ENCODE assay signal across 28 cellular contexts in the genomic region with DNA sequence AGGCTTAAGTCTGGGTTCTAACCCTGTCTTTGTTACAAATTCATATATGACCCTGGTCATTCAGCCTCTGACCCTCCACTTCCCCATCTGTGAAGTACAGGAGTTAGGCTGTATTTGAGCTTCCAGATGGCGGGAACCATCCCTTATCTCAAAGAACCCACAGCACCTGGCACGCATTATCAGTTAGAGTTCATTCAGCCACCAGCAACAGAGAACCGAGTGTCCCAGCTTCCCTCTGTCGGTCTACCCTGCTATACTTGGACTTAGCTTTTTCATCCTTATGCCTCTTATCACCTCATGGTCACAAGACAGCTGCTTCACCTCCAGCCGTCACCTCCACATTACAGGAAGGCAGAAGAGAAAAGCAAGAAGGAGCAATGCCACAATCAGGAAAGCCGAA.
"Had no signal": no experiment of that assay in that cellular context is flagged by ENCODE, and none has a peak within 500 bp of the region (broad histone marks: within the 10 kb centered on the region; RNA-seq: fewer than 3 reads in every experiment).

No MANE protein-coding gene starts in this region.

- H3K9me3 Mint-ChIP-seq: activated naive CD4-positive, alpha-beta T cell treated with anti-CD3 and anti-CD28 coated beads, Interleukin-2, amount 50 U/mL, for 24 hours; activated T-helper 1 cell treated with anti-CD3 and anti-CD28 coated beads, Interleukin-12 subunit alpha, Interleukin-12 subunit beta, Interleukin-2, Interleukin-4 antibody, amounts not matched to agents 30 ng/mL and 10 ng/mL and 1 ng/mL, durations not matched to agents 14 hours and 24 hours and 36 hours; central memory CD8-positive, alpha-beta T cell had no signal

- FAIRE-seq: bronchial epithelial cell, TTC549 had no signal

- H3K36me3 Mint-ChIP-seq: activated naive CD4-positive, alpha-beta T cell treated with anti-CD3 and anti-CD28 coated beads, Interleukin-2, amount 50 U/mL, for 24 hours had no signal

- H3K4me1 ChIP-seq: Peyer's patch, SJCRH30 had no signal

- H3K4me3 ChIP-seq: Peyer's patch, SJCRH30 had no signal

- H3K27ac ChIP-seq: Peyer's patch, RWPE1, SJCRH30 had no signal

- H3K27me3 ChIP-seq: Peyer's patch, SJCRH30 had no signal

- H3K9me3 ChIP-seq: Peyer's patch had no signal

- H3K4me1 Mint-ChIP-seq: activated naive CD4-positive, alpha-beta T cell treated with anti-CD3 and anti-CD28 coated beads, Interleukin-2, amount 50 U/mL, for 24 hours; central memory CD8-positive, alpha-beta T cell; T-helper 17 cell had no signal

- ATAC-seq: activated CD4-positive, CD25-positive, alpha-beta regulatory T cell treated with anti-CD3 and anti-CD28 coated beads, Interleukin-2, amount 50 U/mL, for 24 hours; activated CD8-positive, alpha-beta T cell treated with anti-CD3 and anti-CD28 coated beads for 36 hours; T-helper 17 cell had no signal

- H3K27ac Mint-ChIP-seq: activated CD8-positive, alpha-beta T cell treated with anti-CD3 and anti-CD28 coated beads for 36 hours; activated naive CD4-positive, alpha-beta T cell treated with anti-CD3 and anti-CD28 coated beads, Interleukin-2, amount 50 U/mL, for 24 hours; activated T-helper 1 cell treated with anti-CD3 and anti-CD28 coated beads, Interleukin-12 subunit alpha, Interleukin-12 subunit beta, Interleukin-2, Interleukin-4 antibody, amounts not matched to agents 30 ng/mL and 10 ng/mL and 1 ng/mL, durations not matched to agents 14 hours and 24 hours and 36 hours; T-helper 17 cell had no signal

- DNase-seq: activated CD4-positive, alpha-beta T cell treated with anti-CD3 and anti-CD28 coated beads for 4 hours; activated CD8-positive, alpha-beta memory T cell treated with anti-CD3 and anti-CD28 coated beads, Interleukin-2, amount 50 U/mL, for 4 hours; activated CD8-positive, alpha-beta T cell treated with anti-CD3 and anti-CD28 coated beads for 36 hours; activated effector memory CD4-positive, alpha-beta T cell treated with Interleukin-2 at 50 U/mL for 16 hours; activated naive CD4-positive, alpha-beta T cell; activated T-cell treated with anti-CD3 and anti-CD28 coated beads, Interleukin-2, amount 50 U/mL, for 1 hour; aorta; KG1; NCI-H1048; NCI-H1417; NCI-H1694 treated with DMSO at 0.1 percent for 48 hours; NCI-H2029 treated with DMSO at 0.1 percent for 48 hours; NCI-H345; NCI-H510A treated with DMSO at 0.1 percent for 48 hours; NCI-H69; NK-92 treated with Interleukin-12 subunit alpha and Interleukin-12 subunit beta, amount 100 ng/mL, for 24 hours; Peyer's patch; Right ventricle myocardium superior; SJCRH30; T-helper 17 cell; T-helper 9 cell had no signal

- H3K36me3 ChIP-seq: Peyer's patch had no signal

- H3K4me3 Mint-ChIP-seq: activated CD8-positive, alpha-beta T cell treated with anti-CD3 and anti-CD28 coated beads for 36 hours; activated naive CD4-positive, alpha-beta T cell treated with anti-CD3 and anti-CD28 coated beads, Interleukin-2, amount 50 U/mL, for 24 hours; activated T-helper 1 cell treated with anti-CD3 and anti-CD28 coated beads, Interleukin-12 subunit alpha, Interleukin-12 subunit beta, Interleukin-2, Interleukin-4 antibody, amounts not matched to agents 30 ng/mL and 10 ng/mL and 1 ng/mL, durations not matched to agents 14 hours and 24 hours and 36 hours; central memory CD8-positive, alpha-beta T cell; T-helper 17 cell had no signal
